In the genomic region with DNA sequence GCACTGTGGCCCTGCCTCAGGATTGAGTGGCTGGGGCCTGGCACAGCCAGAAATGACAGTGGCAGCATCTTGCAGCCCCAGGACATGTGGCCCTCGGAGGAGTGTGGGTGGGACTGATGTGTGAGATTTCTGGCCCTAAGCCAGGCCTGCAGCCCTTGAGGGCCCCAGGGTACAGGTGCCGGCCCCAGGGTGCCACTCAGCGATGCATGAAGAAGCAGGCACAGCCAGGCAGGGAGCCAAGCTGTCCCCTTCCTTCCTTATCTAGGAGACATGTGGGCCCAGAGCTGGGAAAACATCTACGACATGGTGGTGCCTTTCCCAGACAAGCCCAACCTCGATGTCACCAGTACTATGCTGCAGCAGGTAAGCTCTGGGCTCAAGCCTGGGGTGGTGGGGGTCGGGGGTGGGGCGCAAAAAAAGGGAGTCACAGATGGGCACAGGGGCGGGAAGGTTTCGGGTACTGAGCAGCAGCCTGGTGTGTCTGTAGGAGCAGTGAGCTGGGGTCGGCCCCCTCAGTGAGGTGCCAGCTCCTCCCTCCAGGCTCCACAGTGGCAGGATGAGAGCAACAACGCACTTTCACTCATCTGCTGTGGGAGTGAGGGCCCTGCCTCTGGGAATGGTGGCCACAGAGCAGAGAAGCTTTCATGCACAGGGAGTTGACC, we compare ENCODE assay signal across 1 cellular context.
TF ChIP-seq lines count a peak whose summit lies in the region.

No MANE protein-coding gene starts in this region.

TF ChIP-seq in HEK293, 187 proteins besides CTCF, POLR2A, EP300 and RAD21 (continued from another document and continues in another):
- TF ChIP-seq ZNF23 (tag by site-specific recombination; IDR thresholded peaks at IDR 0.05; ENCODE audit: borderline replicate concordance) (no peak), ZSCAN4 (tag by site-specific recombination; IDR thresholded peaks at IDR 0.05) (no peak), YY2 (tag by site-specific recombination; IDR thresholded peaks at IDR 0.05) (no peak), ZNF791 (tag by site-specific recombination; IDR thresholded peaks at IDR 0.05) (no peak), ATF2 (tag by site-specific recombination; IDR thresholded peaks at IDR 0.05; ENCODE audit: low read depth) (no peak), ZFHX2 (tag by site-specific recombination; conservative IDR thresholded peaks at IDR 0.05) (peak; percentile 68), GFI1B (tag by site-specific recombination; IDR thresholded peaks at IDR 0.05) (no peak), PRDM6 (tag by site-specific recombination; IDR thresholded peaks at IDR 0.05) (no peak), ZNF585B (tag by site-specific recombination; IDR thresholded peaks at IDR 0.05) (no peak), ZNF112 (tag by site-specific recombination; IDR thresholded peaks at IDR 0.05) (no peak), GLI2 (tag by site-specific recombination; IDR thresholded peaks at IDR 0.05; ENCODE audit: borderline replicate concordance, low read depth) (no peak), ZNF670 (tag by site-specific recombination; IDR thresholded peaks at IDR 0.05; ENCODE audit: low read depth) (no peak), EGR2 (tag by site-specific recombination; IDR thresholded peaks at IDR 0.05; ENCODE audit: low read depth) (no peak), IKZF3 (tag by site-specific recombination; IDR thresholded peaks at IDR 0.05) (no peak), ZIC2 (tag by site-specific recombination; IDR thresholded peaks at IDR 0.05) (peak; percentile 95), KLF16 (tag by site-specific recombination; IDR thresholded peaks at IDR 0.05) (0 out of 2 replicates have a peak, but pooled peaks have one; percentile 36), SETDB1 (IDR thresholded peaks at IDR 0.05; ENCODE audit: insufficient read length, low read length) (no peak), MZF1 (tag by site-specific recombination; IDR thresholded peaks at IDR 0.05; ENCODE audit: borderline replicate concordance) (no peak), ZNF26 (tag by site-specific recombination; IDR thresholded peaks at IDR 0.05) (no peak), ZBTB48 (tag by site-specific recombination; IDR thresholded peaks at IDR 0.05) (0 out of 2 replicates have a peak, but pooled peaks have one; percentile 35), ZBTB44 (tag by site-specific recombination; IDR thresholded peaks at IDR 0.05) (peak; percentile 98), ZNF302 (tag by site-specific recombination; IDR thresholded peaks at IDR 0.05; ENCODE audit: low read depth) (no peak), ZSCAN16 (tag by site-specific recombination; IDR thresholded peaks at IDR 0.05) (no peak), ZNF324 (tag by site-specific recombination; IDR thresholded peaks at IDR 0.05) (0 out of 2 replicates have a peak, but pooled peaks have one; percentile 24), PRDM1 (tag by site-specific recombination; IDR thresholded peaks at IDR 0.05) (no peak), ZNF776 (tag by site-specific recombination; IDR thresholded peaks at IDR 0.05; ENCODE audit: borderline replicate concordance) (no peak), ZNF341 (tag by site-specific recombination; IDR thresholded peaks at IDR 0.05; ENCODE audit: low read depth) (peak; percentile 53), ZSCAN30 (tag by site-specific recombination; IDR thresholded peaks at IDR 0.05) (peak; percentile 76; the same call in 1 of the 2 replicates), ZFP41 (tag by site-specific recombination; IDR thresholded peaks at IDR 0.05; ENCODE audit: borderline replicate concordance) (no peak), SP7 (tag by site-specific recombination; IDR thresholded peaks at IDR 0.05) (peak; percentile 36; the same call in 1 of the 2 replicates), ZNF133 (tag by site-specific recombination; IDR thresholded peaks at IDR 0.05) (no peak), KLF1 (tag by site-specific recombination; IDR thresholded peaks at IDR 0.05) (no peak), ZNF660 (tag by site-specific recombination; IDR thresholded peaks at IDR 0.05) (0 out of 2 replicates have a peak, but pooled peaks have one; percentile 26), ZNF544 (tag by site-specific recombination; IDR thresholded peaks at IDR 0.05) (no peak), ZNF449 (tag by site-specific recombination; IDR thresholded peaks at IDR 0.05) (peak; percentile 88), ZNF121 (tag by site-specific recombination; IDR thresholded peaks at IDR 0.05) (peak; percentile 53; the same call in 1 of the 2 replicates), BCL11A (tag by site-specific recombination; IDR thresholded peaks at IDR 0.05; ENCODE audit: low read depth) (no peak), HOXD13 (CRISPR knock-in tag; IDR thresholded peaks at IDR 0.05; ENCODE audit: borderline replicate concordance) (no peak), KLF7 (tag by site-specific recombination; IDR thresholded peaks at IDR 0.05; ENCODE audit: borderline replicate concordance) (no peak), ZBTB20 (tag by site-specific recombination; IDR thresholded peaks at IDR 0.05) (peak; percentile 25; the same call in 1 of the 2 replicates), ZNF354C (tag by site-specific recombination; IDR thresholded peaks at IDR 0.05; ENCODE audit: borderline replicate concordance, low read depth) (no peak), ZNF138 (tag by site-specific recombination; IDR thresholded peaks at IDR 0.05; ENCODE audit: borderline replicate concordance) (no peak), ZNF658 (tag by site-specific recombination; IDR thresholded peaks at IDR 0.05) (no peak), ZNF692 (tag by site-specific recombination; IDR thresholded peaks at IDR 0.05) (peak; percentile 96)
- TF ChIP-seq, protein P1, sequence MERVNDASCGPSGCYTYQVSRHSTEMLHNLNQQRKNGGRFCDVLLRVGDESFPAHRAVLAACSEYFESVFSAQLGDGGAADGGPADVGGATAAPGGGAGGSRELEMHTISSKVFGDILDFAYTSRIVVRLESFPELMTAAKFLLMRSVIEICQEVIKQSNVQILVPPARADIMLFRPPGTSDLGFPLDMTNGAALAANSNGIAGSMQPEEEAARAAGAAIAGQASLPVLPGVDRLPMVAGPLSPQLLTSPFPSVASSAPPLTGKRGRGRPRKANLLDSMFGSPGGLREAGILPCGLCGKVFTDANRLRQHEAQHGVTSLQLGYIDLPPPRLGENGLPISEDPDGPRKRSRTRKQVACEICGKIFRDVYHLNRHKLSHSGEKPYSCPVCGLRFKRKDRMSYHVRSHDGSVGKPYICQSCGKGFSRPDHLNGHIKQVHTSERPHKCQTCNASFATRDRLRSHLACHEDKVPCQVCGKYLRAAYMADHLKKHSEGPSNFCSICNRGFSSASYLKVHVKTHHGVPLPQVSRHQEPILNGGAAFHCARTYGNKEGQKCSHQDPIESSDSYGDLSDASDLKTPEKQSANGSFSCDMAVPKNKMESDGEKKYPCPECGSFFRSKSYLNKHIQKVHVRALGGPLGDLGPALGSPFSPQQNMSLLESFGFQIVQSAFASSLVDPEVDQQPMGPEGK (tag by site-specific recombination; IDR thresholded peaks at IDR 0.05): 0 out of 2 replicates have a peak, but pooled peaks have one; percentile 34
- TF ChIP-seq, protein P2, sequence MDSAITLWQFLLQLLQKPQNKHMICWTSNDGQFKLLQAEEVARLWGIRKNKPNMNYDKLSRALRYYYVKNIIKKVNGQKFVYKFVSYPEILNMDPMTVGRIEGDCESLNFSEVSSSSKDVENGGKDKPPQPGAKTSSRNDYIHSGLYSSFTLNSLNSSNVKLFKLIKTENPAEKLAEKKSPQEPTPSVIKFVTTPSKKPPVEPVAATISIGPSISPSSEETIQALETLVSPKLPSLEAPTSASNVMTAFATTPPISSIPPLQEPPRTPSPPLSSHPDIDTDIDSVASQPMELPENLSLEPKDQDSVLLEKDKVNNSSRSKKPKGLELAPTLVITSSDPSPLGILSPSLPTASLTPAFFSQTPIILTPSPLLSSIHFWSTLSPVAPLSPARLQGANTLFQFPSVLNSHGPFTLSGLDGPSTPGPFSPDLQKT (IDR thresholded peaks at IDR 0.05; ENCODE audit: borderline replicate concordance, low read depth, low read length): no peak
- TF ChIP-seq, protein P3, sequence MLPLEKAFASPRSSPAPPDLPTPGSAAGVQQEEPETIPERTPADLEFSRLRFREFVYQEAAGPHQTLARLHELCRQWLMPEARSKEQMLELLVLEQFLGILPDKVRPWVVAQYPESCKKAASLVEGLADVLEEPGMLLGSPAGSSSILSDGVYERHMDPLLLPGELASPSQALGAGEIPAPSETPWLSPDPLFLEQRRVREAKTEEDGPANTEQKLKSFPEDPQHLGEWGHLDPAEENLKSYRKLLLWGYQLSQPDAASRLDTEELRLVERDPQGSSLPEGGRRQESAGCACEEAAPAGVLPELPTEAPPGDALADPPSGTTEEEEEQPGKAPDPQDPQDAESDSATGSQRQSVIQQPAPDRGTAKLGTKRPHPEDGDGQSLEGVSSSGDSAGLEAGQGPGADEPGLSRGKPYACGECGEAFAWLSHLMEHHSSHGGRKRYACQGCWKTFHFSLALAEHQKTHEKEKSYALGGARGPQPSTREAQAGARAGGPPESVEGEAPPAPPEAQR (tag by site-specific recombination; IDR thresholded peaks at IDR 0.05): no peak
